In genomic region chr9:98882569-98882923, GRCh38 we compare ENCODE assay signal across 1 cellular context.
TF ChIP-seq lines count a peak whose summit lies in the region.

No MANE protein-coding gene starts in this region.

TF ChIP-seq in H1, 55 proteins besides CTCF, POLR2A, EP300 and RAD21 (continued from another document):
- TF ChIP-seq CHD7 (IDR thresholded peaks at IDR 0.05; ENCODE audit: insufficient replicate concordance, low read length) (no peak), SIN3A (conservative IDR thresholded peaks at IDR 0.05 in 1 of 2, IDR thresholded peaks at IDR 0.05 in 1 of 2; ENCODE audit: low read depth in 1 of 2, low read length in 2 of 2) (no peak), ATF2 (IDR thresholded peaks at IDR 0.05; ENCODE audit: low read length) (no peak), CEBPB (IDR thresholded peaks at IDR 0.05; ENCODE audit: low read depth, low read length) (no peak), SRF (IDR thresholded peaks at IDR 0.05; ENCODE audit: low read depth, low read length) (no peak), KDM1A (IDR thresholded peaks at IDR 0.05; ENCODE audit: borderline replicate concordance, low read length) (no peak), POU5F1 (IDR thresholded peaks at IDR 0.05; ENCODE audit: low read depth, low read length) (no peak), TEAD4 (IDR thresholded peaks at IDR 0.05; ENCODE audit: low read depth, low read length) (no peak)
